In the genomic region with DNA sequence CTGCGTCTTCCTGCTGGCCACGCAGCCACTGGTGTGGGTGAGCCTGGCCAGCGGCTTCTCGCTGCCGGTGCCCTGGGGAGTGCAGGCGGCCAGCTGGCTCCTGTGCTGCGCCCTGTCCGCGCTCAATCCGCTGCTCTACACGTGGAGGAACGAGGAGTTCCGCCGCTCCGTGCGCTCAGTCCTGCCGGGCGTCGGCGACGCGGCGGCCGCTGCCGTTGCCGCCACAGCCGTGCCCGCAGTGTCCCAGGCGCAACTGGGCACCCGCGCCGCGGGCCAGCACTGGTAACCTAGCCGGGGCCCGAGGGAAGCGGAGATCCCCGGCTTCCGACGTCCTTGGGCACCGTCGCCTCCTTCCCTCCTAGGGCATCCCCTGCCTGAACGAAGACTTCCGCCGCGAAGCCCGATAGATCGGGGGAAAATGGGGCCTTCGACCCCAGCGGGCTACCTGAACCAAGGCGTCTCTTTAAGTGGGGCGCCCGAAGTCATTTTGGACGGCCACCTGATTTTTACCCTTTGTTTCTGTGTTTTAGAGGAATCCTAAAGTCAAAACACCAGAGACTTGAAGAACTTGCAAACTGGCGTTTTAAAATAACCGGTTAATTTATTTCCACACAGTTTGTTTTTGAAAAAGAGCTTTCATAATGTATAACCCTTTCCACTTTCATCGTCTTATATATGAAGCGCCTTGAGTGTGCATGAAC, we compare ENCODE assay signal across 1 cellular context.
TF ChIP-seq lines count a peak whose summit lies in the region.

No MANE protein-coding gene starts in this region.

TF ChIP-seq in GM12878, 131 proteins besides CTCF, POLR2A, EP300 and RAD21 (continued from another document):
- no peak for TF ChIP-seq MLLT1 (IDR thresholded peaks at IDR 0.05)
- no peak for TF ChIP-seq TCF7 (IDR thresholded peaks at IDR 0.05; ENCODE audit: borderline replicate concordance)
- TF ChIP-seq ZNF384 (IDR thresholded peaks at IDR 0.05; ENCODE audit: borderline replicate concordance, low read depth, low read length): no peak
- no peak for TF ChIP-seq ZZZ3 (IDR thresholded peaks at IDR 0.05; ENCODE audit: control insufficient read depth, insufficient read length, low read depth)
- peak; percentile 76; the same call in 1 of the 2 replicates for TF ChIP-seq EZH2 (IDR thresholded peaks at IDR 0.05; ENCODE audit: borderline replicate concordance, control insufficient read depth, low read depth, low read length)
- peak; percentile 71 for TF ChIP-seq HDAC6 (IDR thresholded peaks at IDR 0.05; ENCODE audit: unreplicated experiment)
- no peak; a peak in 1 of 4 replicates for TF ChIP-seq BHLHE40 (IDR thresholded peaks at IDR 0.05; ENCODE audit: borderline replicate concordance in 1 of 2, low read depth in 2 of 2, low read length in 1 of 2)
- no peak for TF ChIP-seq HDGF (IDR thresholded peaks at IDR 0.05)
- TF ChIP-seq GABPA (IDR thresholded peaks at IDR 0.05; ENCODE audit: low read depth): no peak
- peak; percentile 86 for TF ChIP-seq SUZ12 (IDR thresholded peaks at IDR 0.05; ENCODE audit: unreplicated experiment)
